Comparison of ENCODE assay signal across 17 cellular contexts in genomic region chr1:240496941-240497340, GRCh38.
DNase-seq lines count a peak whose midpoint lies in the region; ATAC-seq, FAIRE-seq and TF ChIP-seq lines count a peak whose summit lies in the region.
"Had no signal": no experiment of that assay in that cellular context is flagged by ENCODE, and none has a peak within 500 bp of the region (broad histone marks: within the 10 kb centered on the region; RNA-seq: fewer than 3 reads in every experiment).

No MANE protein-coding gene starts in this region.

- H3K36me3 ChIP-seq in gastrocnemius medialis, result no peaks in the 10 kb centered on the region

- no peak overlapping the region for H3K27ac ChIP-seq in gastrocnemius medialis
- H3K27ac ChIP-seq: 22Rv1, BLaER1 had no signal

- H3K9me3 ChIP-seq in gastrocnemius medialis, result no peaks in the 10 kb centered on the region
- H3K9me3 ChIP-seq: Caco-2 had no signal

- no peak overlapping the region for H3K4me3 ChIP-seq in gastrocnemius medialis
- H3K4me3 ChIP-seq: BLaER1 had no signal

- intact Hi-C loops in gastrocnemius medialis (cut with DNase I; ENCODE audit: low total_unique reads), result no loop called here

- DNase-seq in A172 (ENCODE audit: low spot score) (peak; percentile 53), HK-2 (ENCODE audit: unreplicated experiment) (peak; percentile 25), RCC 7860 (ENCODE audit: low spot score) (peak; percentile 53), kidney tubule cell (ENCODE audit: low spot score) (peak; percentile 70), gastrocnemius medialis (no peak), mesenteric fat pad (ENCODE audit: low spot score) (no peak), GM13976 (ENCODE audit: low spot score) (no peak)
- DNase-seq: AML-193; Caco-2; CD8-positive, alpha-beta memory T cell had no signal

- in situ Hi-C loops in gastrocnemius medialis (cut with MboI; ENCODE audit: low sequenced_read_pairs in 4 of 4), result no loop called here
- in situ Hi-C loops in GM13976 (cut with MboI; ENCODE audit: low sequenced_read_pairs, unreplicated experiment), result no loop called here

- FAIRE-seq in RCC 7860 (lab: Jason Lieb, UNC), result no peak
- FAIRE-seq: G401.6, GM12891, GM19239 had no signal

- no peak for ATAC-seq in gastrocnemius medialis
- no peak for ATAC-seq in GM21737 (IDR thresholded peaks at IDR 0.05; ENCODE audit: unreplicated experiment)
- ATAC-seq: HCT116 had no signal

- no peak for TF ChIP-seq POLR2A in gastrocnemius medialis (IDR thresholded peaks at IDR 0.05)

- no peaks in the 10 kb centered on the region for H3K27me3 ChIP-seq in gastrocnemius medialis
- H3K27me3 ChIP-seq: BLaER1 had no signal

- TF ChIP-seq CTCF in gastrocnemius medialis (IDR thresholded peaks at IDR 0.05 in 4 of 5, conservative IDR thresholded peaks at IDR 0.05 in 1 of 5) (no peak), GM13976 (IDR thresholded peaks at IDR 0.05; ENCODE audit: borderline replicate concordance, control extremely low read depth, extremely low read depth, insufficient read depth, missing control alignments) (no peak)

- no peaks in the 10 kb centered on the region for H3K4me1 ChIP-seq in gastrocnemius medialis

Comparison
In these comparisons a context has a peak if more than half of its experiments do, and no peak if none do; other contexts are left out.
1. DNase-seq: peak in A172 (single experiment), HK-2 (single experiment), RCC 7860 (single experiment) and kidney tubule cell (single experiment); none in gastrocnemius medialis (0 of 2), mesenteric fat pad (single experiment) and GM13976 (single experiment).